In the genomic region with DNA sequence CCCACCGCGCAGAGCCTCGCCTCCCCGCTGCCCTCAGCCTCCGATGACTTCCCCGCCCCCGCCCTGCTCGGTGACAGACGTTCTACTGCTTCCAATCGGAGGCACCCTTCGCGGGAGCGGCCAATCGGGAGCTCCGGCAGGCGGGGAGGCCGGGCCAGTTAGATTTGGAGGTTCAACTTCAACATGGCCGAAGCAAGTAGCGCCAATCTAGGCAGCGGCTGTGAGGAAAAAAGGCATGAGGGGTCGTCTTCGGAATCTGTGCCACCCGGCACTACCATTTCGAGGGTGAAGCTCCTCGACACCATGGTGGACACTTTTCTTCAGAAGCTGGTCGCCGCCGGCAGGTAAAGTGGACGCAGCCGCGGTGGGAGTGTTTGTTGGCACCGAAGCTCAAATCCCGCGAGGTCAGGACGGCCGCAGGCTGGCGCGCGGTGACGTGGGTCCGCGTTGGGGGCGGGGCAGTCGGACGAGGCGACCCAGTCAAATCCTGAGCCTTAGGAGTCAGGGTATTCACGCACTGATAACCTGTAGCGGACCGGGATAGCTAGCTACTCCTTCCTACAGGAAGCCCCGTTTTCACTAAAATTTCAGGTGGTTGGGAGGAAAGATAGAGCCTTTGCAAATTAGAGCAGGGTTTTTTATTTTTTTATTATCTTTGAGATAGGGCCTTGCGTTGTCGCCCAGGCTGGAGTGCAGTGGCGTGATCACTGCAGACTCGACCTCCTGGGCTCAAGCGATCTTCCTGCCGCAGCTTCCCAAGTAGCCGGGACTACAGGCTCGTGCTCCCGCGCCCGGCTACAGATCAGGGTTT, we compare ENCODE assay signal across 8 cellular contexts. TPM values are rescaled to one million over a fixed set of nuclear protein-coding genes. Genes with fewer than 3 reads are reported as not detected.
DNase-seq lines count a peak whose midpoint lies in the region; ATAC-seq, FAIRE-seq and TF ChIP-seq lines count a peak whose summit lies in the region.

A gene with protein sequence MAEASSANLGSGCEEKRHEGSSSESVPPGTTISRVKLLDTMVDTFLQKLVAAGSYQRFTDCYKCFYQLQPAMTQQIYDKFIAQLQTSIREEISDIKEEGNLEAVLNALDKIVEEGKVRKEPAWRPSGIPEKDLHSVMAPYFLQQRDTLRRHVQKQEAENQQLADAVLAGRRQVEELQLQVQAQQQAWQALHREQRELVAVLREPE (plus strand): TSS at position 175 of the 811 bp plus-strand sequence. CDS start 9 bp downstream, at position 184.

- peak within 1 kb of the TSS; percentile 98 for H3K4me3 Mint-ChIP-seq in natural killer cell

- H3K4me1 Mint-ChIP-seq in natural killer cell, result peaks cover 25 to 30% of the 10 kb centered on the region in 2 donors

- no peaks in the 10 kb centered on the region for H3K27me3 Mint-ChIP-seq in natural killer cell (ENCODE audit: low read depth in 2 of 2)

- peak; percentile 94 to 99 (median 96) for ATAC-seq in natural killer cell

- no peaks in the 10 kb centered on the region for H3K9me3 Mint-ChIP-seq in natural killer cell

- peak; percentile 97 for DNase-seq in EL
- peak; percentile 100 for DNase-seq in H54 (ENCODE audit: insufficient read length, low spot score)
- DNase-seq in M059J (ENCODE audit: low read depth), result peak; percentile 96
- peak; percentile 93 for DNase-seq in activated T-helper 9 cell treated with anti-CD3 and anti-CD28 coated beads, Interleukin-2, amount 50 U/mL, for 16 hours (ENCODE audit: low read depth)
- DNase-seq in fibroblast of peridontal ligament (ENCODE audit: extremely low read depth), result peak; percentile 94
- DNase-seq in natural killer cell, result peak; percentile 94
- peak; percentile 90 to 99 (median 96) for DNase-seq in stimulated activated naive CD4-positive, alpha-beta T cell (lab: John Stamatoyannopoulos, UW)

- H3K36me3 Mint-ChIP-seq in natural killer cell, result peaks cover 8% of the 10 kb centered on the region

- TF ChIP-seq CTCF in natural killer cell (IDR thresholded peaks at IDR 0.05), result no peak

- TF ChIP-seq POLR2A in H54 (IDR thresholded peaks at IDR 0.05; ENCODE audit: low read depth, low read length), result peak; percentile 61
- TF ChIP-seq POLR2A in Raji (IDR thresholded peaks at IDR 0.05; ENCODE audit: insufficient read depth, low read depth, low read length), result peak; percentile 82

- FAIRE-seq in H54 (lab: Jason Lieb, UNC), result no peak

- intact Hi-C loops in natural killer cell (cut with micrococcal nuclease), result loop anchor here (1.0 kb wide), 1 partner anchor 19 kb away; a partner anchor contains a TSS

- H3K27ac Mint-ChIP-seq in natural killer cell, result peak within 1 kb of the TSS; percentile 99

RNA-seq across cellular contexts. Expression of the gene that starts here (rescaled TPM):
- 96.1 and 109 TPM in 2 replicates for total RNA-seq in M059J (2014; rRNA removed; shearing (Covaris generic))
- total RNA-seq in natural killer cell, result 10 to 100 TPM; 61.5 to 70.3 (median 64.0) TPM

Comparison
In these comparisons a context has a peak if more than half of its experiments do, and no peak if none do; other contexts are left out.
1. Peak in every context shown above with its lines: DNase-seq and ATAC-seq.